ENCODE assay signal across 11 cellular contexts in genomic region chr3:159824341-159824740, GRCh38. TPM values are rescaled to one million over a fixed set of nuclear protein-coding genes. Genes with fewer than 3 reads are reported as not detected.
DNase-seq lines count a peak whose midpoint lies in the region; ATAC-seq and TF ChIP-seq lines count a peak whose summit lies in the region.
"Had no signal": no experiment of that assay in that cellular context is flagged by ENCODE, and none has a peak within 500 bp of the region (broad histone marks: within the 10 kb centered on the region; RNA-seq: fewer than 3 reads in every experiment).

No MANE protein-coding gene starts in this region.

- H3K4me1 ChIP-seq in body of pancreas (peaks cover 7% of the 10 kb centered on the region), upper lobe of left lung (peaks cover 13 to 18% (median 14%) of the 10 kb centered on the region in 4 donors)

- H3K27me3 Mint-ChIP-seq in activated T-cell treated with anti-CD3 and anti-CD28 coated beads, Interleukin-2, amount 50 U/mL, for 4 hours (ENCODE audit: low read depth), result peaks cover 14% of the 10 kb centered on the region

- H3K9me3 ChIP-seq in body of pancreas (no peaks in the 10 kb centered on the region), upper lobe of left lung (no peaks in the 10 kb centered on the region)
- H3K9me3 ChIP-seq: suprapubic skin had no signal

- no peaks in the 10 kb centered on the region for H3K4me1 Mint-ChIP-seq in activated T-cell treated with anti-CD3 and anti-CD28 coated beads, Interleukin-2, amount 50 U/mL, for 4 hours (ENCODE audit: low read depth)

- 0 to 21% methylated on average over 2 of the region's 2 CpGs for WGBS in body of pancreas, 2 donors
- 36% methylated on average over 2 of the region's 2 CpGs for WGBS in upper lobe of left lung, 2 donors

- no peak for TF ChIP-seq CTCF in body of pancreas (IDR thresholded peaks at IDR 0.05)
- no peak for TF ChIP-seq CTCF in kidney epithelial cell (IDR thresholded peaks at IDR 0.05; ENCODE audit: insufficient read depth, low read length, poor library complexity, severe bottlenecking)
- no peak for TF ChIP-seq CTCF in upper lobe of left lung (IDR thresholded peaks at IDR 0.05)

- intact Hi-C loops in body of pancreas (cut with DNase I), result no loop called here

- H3K27me3 ChIP-seq in body of pancreas (no peaks in the 10 kb centered on the region), kidney epithelial cell (ENCODE audit: control insufficient read depth, insufficient read depth, low read length) (no peaks in the 10 kb centered on the region), upper lobe of left lung (no peaks in the 10 kb centered on the region)
- H3K27me3 ChIP-seq: suprapubic skin had no signal

- ATAC-seq in body of pancreas (peak; percentile 85), upper lobe of left lung (ENCODE audit: low FRiP score in 2 of 2) (peak; percentile 81 to 88), GM18520 (IDR thresholded peaks at IDR 0.05; ENCODE audit: unreplicated experiment) (no peak)
- ATAC-seq in activated T-cell treated with anti-CD3 and anti-CD28 coated beads, Interleukin-2, amount 50 U/mL, for 4 hours, result no peak
- ATAC-seq: activated CD8-positive, alpha-beta T cell treated with anti-CD3 and anti-CD28 coated beads, Interleukin-2, amount 10 ng/mL, durations not matched to agents 7 days and 5 days had no signal

- H3K9me3 Mint-ChIP-seq in activated T-cell treated with anti-CD3 and anti-CD28 coated beads, Interleukin-2, amount 50 U/mL, for 4 hours, result no peaks in the 10 kb centered on the region

- H3K4me3 ChIP-seq in body of pancreas, result no peak overlapping the region
- H3K4me3 ChIP-seq in kidney epithelial cell (ENCODE audit: low read depth, low read length), result no peak overlapping the region
- H3K4me3 ChIP-seq in upper lobe of left lung, result no peak overlapping the region
- H3K4me3 ChIP-seq: suprapubic skin had no signal

- no peaks in the 10 kb centered on the region for H3K36me3 Mint-ChIP-seq in activated T-cell treated with anti-CD3 and anti-CD28 coated beads, Interleukin-2, amount 50 U/mL, for 4 hours (ENCODE audit: insufficient read depth)

- TF ChIP-seq POLR2A in body of pancreas (IDR thresholded peaks at IDR 0.05) (no peak), upper lobe of left lung (IDR thresholded peaks at IDR 0.05) (no peak)

- no peak for TF ChIP-seq EP300 in upper lobe of left lung (IDR thresholded peaks at IDR 0.05)

- peak; percentile 6 for DNase-seq in DMS53 (lab: John Stamatoyannopoulos, UW)
- DNase-seq in DMS53 treated with DMSO at 0.1 percent for 48 hours (lab: John Stamatoyannopoulos, UW; ENCODE audit: unreplicated experiment), result no peak
- peak in 3 of 4 donors; percentile 13 to 51 (median 30) for DNase-seq in body of pancreas
- DNase-seq in kidney epithelial cell (ENCODE audit: low read depth), result peak; percentile 79
- no peak for DNase-seq in upper lobe of left lung
- no peak for DNase-seq in activated T-cell treated with anti-CD3 and anti-CD28 coated beads, Interleukin-2, amount 50 U/mL, for 4 hours
- no peak for DNase-seq in NCI-H1417 treated with DMSO at 0.1 percent for 48 hours (lab: John Stamatoyannopoulos, UW)
- DNase-seq: activated CD8-positive, alpha-beta T cell treated with anti-CD3 and anti-CD28 coated beads, Interleukin-2, amount 10 ng/mL, durations not matched to agents 7 days and 5 days; NCI-H2227 treated with DMSO at 0.1 percent for 48 hours had no signal

- H3K4me3 Mint-ChIP-seq in activated T-cell treated with anti-CD3 and anti-CD28 coated beads, Interleukin-2, amount 50 U/mL, for 4 hours, result no peak overlapping the region
- H3K4me3 Mint-ChIP-seq: activated CD8-positive, alpha-beta T cell treated with anti-CD3 and anti-CD28 coated beads, Interleukin-2, amount 10 ng/mL, durations not matched to agents 7 days and 5 days had no signal

- no peaks in the 10 kb centered on the region for H3K36me3 ChIP-seq in body of pancreas (replicated peaks in 1 of 2; ENCODE audit: insufficient read depth in 1 of 2, low read depth in 2 of 2)
- no peaks in the 10 kb centered on the region for H3K36me3 ChIP-seq in kidney epithelial cell (ENCODE audit: control insufficient read depth, insufficient read depth, low read length)
- H3K36me3 ChIP-seq in upper lobe of left lung, result no peaks in the 10 kb centered on the region
- H3K36me3 ChIP-seq: suprapubic skin had no signal

- H3K27ac ChIP-seq in body of pancreas (no peak overlapping the region), upper lobe of left lung (no peak overlapping the region)
- H3K27ac ChIP-seq: suprapubic skin had no signal

RNA-seq across cellular contexts. Expression of gene SCHIP1, which starts 15.3 kb away (rescaled TPM):
- 1 to 10 TPM in 1 of 2 donors, under 1 TPM in 1; 0.66 to 1.3 TPM for total RNA-seq in body of pancreas
- total RNA-seq in kidney epithelial cell, result 5.8 and 6.4 TPM in 2 replicates
- 10 to 100 TPM in 3 of 6 donors, 1 to 10 TPM in 3; 6.3 to 28.7 (median 9.5) TPM for total RNA-seq in upper lobe of left lung
- not detected for total RNA-seq in activated T-cell treated with anti-CD3 and anti-CD28 coated beads, Interleukin-2, amount 50 U/mL, for 4 hours
- total RNA-seq: activated CD8-positive, alpha-beta T cell treated with anti-CD3 and anti-CD28 coated beads, Interleukin-2, amount 10 ng/mL, durations not matched to agents 7 days and 5 days had no signal

Comparison
In these comparisons a context has a peak if more than half of its experiments do, and no peak if none do; other contexts are left out.
1. DNase-seq: peak in DMS53 (single experiment), body of pancreas (3 of 4) and kidney epithelial cell (single experiment); none in DMS53 treated with DMSO at 0.1 percent for 48 hours (single experiment), upper lobe of left lung (0 of 2), activated T-cell treated with anti-CD3 and anti-CD28 coated beads, Interleukin-2, amount 50 U/mL, for 4 hours (single experiment) and NCI-H1417 treated with DMSO at 0.1 percent for 48 hours (single experiment).
2. ATAC-seq: peak in body of pancreas (single experiment) and upper lobe of left lung (2 of 2); none in GM18520 (single experiment) and activated T-cell treated with anti-CD3 and anti-CD28 coated beads, Interleukin-2, amount 50 U/mL, for 4 hours (0 of 2).